Comparison of ENCODE assay signal across 18 cellular contexts in genomic region chr17:29063992-29064391, GRCh38.
"Had no signal": no experiment of that assay in that cellular context is flagged by ENCODE, and none has a peak within 500 bp of the region (broad histone marks: within the 10 kb centered on the region; RNA-seq: fewer than 3 reads in every experiment).

No MANE protein-coding gene starts in this region.

- ATAC-seq: activated CD8-positive, alpha-beta T cell treated with anti-CD3 and anti-CD28 coated beads, Interleukin-2, amount 10 ng/mL, durations not matched to agents 7 days and 5 days; gastroesophageal sphincter; heart left ventricle; mucosa of descending colon; stimulated activated naive B cell treated with anti-CD40 and anti-IgM and Interleukin-4, amounts not matched to agents 10 μg/mL and 1 μg/mL and 100 μg/mL, for 72 hours had no signal

- DNase-seq: activated CD4-positive, alpha-beta T cell treated with anti-CD3 and anti-CD28 coated beads, Interleukin-2, amount 10 ng/mL, durations not matched to agents 7 days and 5 days; activated CD4-positive, CD25-positive, alpha-beta regulatory T cell; activated CD8-positive, alpha-beta T cell treated with anti-CD3 and anti-CD28 coated beads, Interleukin-2, amount 10 ng/mL, durations not matched to agents 7 days and 5 days; activated effector memory CD4-positive, alpha-beta T cell treated with anti-CD3 and anti-CD28 coated beads, Interleukin-2, amount 50 U/mL, for 16 hours; activated naive CD4-positive, alpha-beta T cell treated with anti-CD3 and anti-CD28 coated beads, Interleukin-2, amount 50 U/mL, for 16 hours; activated T-cell treated with anti-CD3 and anti-CD28 coated beads, Interleukin-2, amount 50 U/mL, for 24 hours; colonic mucosa; effector CD4-positive, alpha-beta T cell; heart left ventricle; mesenchymal stem cell; mucosa of descending colon; naive B cell; retina; spleen; stimulated activated naive B cell treated with anti-CD40 and anti-IgM and Interleukin-4, amounts not matched to agents 10 μg/mL and 1 μg/mL and 100 μg/mL, for 72 hours; T-helper 2 cell; upper lobe of left lung had no signal
